Comparison of ENCODE assay signal across 30 cellular contexts in genomic region chr17:16358394-16358793, GRCh38.
"Had no signal": no experiment of that assay in that cellular context is flagged by ENCODE, and none has a peak within 500 bp of the region (broad histone marks: within the 10 kb centered on the region; RNA-seq: fewer than 3 reads in every experiment).

No MANE protein-coding gene starts in this region.

- H3K9me3 ChIP-seq: ovary, psoas muscle, right lobe of liver, sigmoid colon, stomach, thoracic aorta, thyroid gland, tibial nerve, upper lobe of left lung, vagina had no signal

- H3K27ac ChIP-seq: neural progenitor cell, ovary, parathyroid adenoma, psoas muscle, right lobe of liver, sigmoid colon, stomach, thoracic aorta, thyroid gland, tibial nerve, upper lobe of left lung, vagina had no signal

- H3K4me2 ChIP-seq: neural progenitor cell had no signal

- H3K9ac ChIP-seq: neural progenitor cell, parathyroid adenoma had no signal

- DNase-seq: naive thymus-derived CD8-positive, alpha-beta T cell; nephron progenitor cell; occipital lobe; ovary; posterior cingulate gyrus; right cardiac atrium; right lobe of liver; small intestine; stimulated activated CD4-positive, alpha-beta T cell treated with anti-CD3 and anti-CD28 coated beads, Interleukin-15, amount 100 ng/mL, for 24 hours; stimulated activated CD4-positive, alpha-beta T cell treated with anti-CD3 and anti-CD28 coated beads, Interleukin-2, amount 100 ng/mL, for 24 hours; stimulated activated CD4-positive, alpha-beta T cell treated with anti-CD3 and anti-CD28 coated beads, Interleukin-2, amount 100 ng/mL, for 48 hours; stimulated activated CD4-positive, alpha-beta T cell treated with anti-CD3 and anti-CD28 coated beads, Interleukin-4, amount 100 ng/mL, for 24 hours; stimulated activated naive B cell treated with anti-CD40 and anti-IgM and Interleukin-4, amounts not matched to agents 10 μg/mL and 1 μg/mL and 100 μg/mL, for 72 hours; stimulated activated naive CD4-positive, alpha-beta T cell treated with Interleukin-2 at 50 U/mL for 16 hours; stomach; thyroid gland; trophoblast cell; upper lobe of left lung had no signal

- H3K9me3 Mint-ChIP-seq: naive thymus-derived CD8-positive, alpha-beta T cell; natural killer cell treated with Interleukin-12 subunit alpha and Interleukin-12 subunit beta and Interleukin-15 and Interleukin-18, amount 100 ng/mL, for 72 hours; neural progenitor cell; stimulated activated effector memory CD8-positive, alpha-beta T cell treated with anti-CD3 and anti-CD28 coated beads, Interleukin-12 subunit alpha, Interleukin-12 subunit beta, amount 100 ng/mL, for 72 hours; stimulated activated naive B cell treated with anti-CD40 and anti-IgM and Interleukin-4, amounts not matched to agents 10 μg/mL and 1 μg/mL and 100 μg/mL, for 72 hours; stimulated activated naive CD8-positive, alpha-beta T cell treated with anti-CD3 and anti-CD28 coated beads, Interleukin-15, Interleukin-2, amounts not matched to agents 100 ng/mL and 50 ng/mL, for 24 hours had no signal

- H3K4me3 ChIP-seq: neural progenitor cell, ovary, psoas muscle, right lobe of liver, sigmoid colon, stomach, thoracic aorta, thyroid gland, tibial nerve, upper lobe of left lung, vagina had no signal

- H2AFZ ChIP-seq: neural progenitor cell, parathyroid adenoma had no signal

- H3K27ac Mint-ChIP-seq: naive thymus-derived CD8-positive, alpha-beta T cell; natural killer cell treated with Interleukin-12 subunit alpha and Interleukin-12 subunit beta and Interleukin-15 and Interleukin-18, amount 100 ng/mL, for 72 hours; nephron progenitor cell; neural progenitor cell; progenitor cell of endocrine pancreas; stimulated activated effector memory CD8-positive, alpha-beta T cell treated with anti-CD3 and anti-CD28 coated beads, Interleukin-12 subunit alpha, Interleukin-12 subunit beta, amount 100 ng/mL, for 72 hours; stimulated activated naive B cell treated with anti-CD40 and anti-IgM and Interleukin-4, amounts not matched to agents 10 μg/mL and 1 μg/mL and 100 μg/mL, for 72 hours; stimulated activated naive CD8-positive, alpha-beta T cell treated with anti-CD3 and anti-CD28 coated beads, Interleukin-15, Interleukin-2, amounts not matched to agents 100 ng/mL and 50 ng/mL, for 24 hours had no signal

- H3K27me3 ChIP-seq: ovary, right lobe of liver, sigmoid colon, stomach, thyroid gland, upper lobe of left lung, vagina had no signal

- H3K36me3 ChIP-seq: neural progenitor cell, ovary, right lobe of liver, sigmoid colon, stomach, thoracic aorta, thyroid gland, tibial nerve, upper lobe of left lung, vagina had no signal

- ATAC-seq: naive thymus-derived CD8-positive, alpha-beta T cell; natural killer cell treated with Interleukin-12 subunit alpha and Interleukin-12 subunit beta and Interleukin-15 and Interleukin-18, amount 100 ng/mL, for 72 hours; psoas muscle; right cardiac atrium; right lobe of liver; stimulated activated effector memory CD8-positive, alpha-beta T cell treated with anti-CD3 and anti-CD28 coated beads, Interleukin-12 subunit alpha, Interleukin-12 subunit beta, amount 100 ng/mL, for 72 hours; stimulated activated naive B cell treated with anti-CD40 and anti-IgM and Interleukin-4, amounts not matched to agents 10 μg/mL and 1 μg/mL and 100 μg/mL, for 72 hours had no signal

- H3K27me3 Mint-ChIP-seq: naive thymus-derived CD8-positive, alpha-beta T cell; progenitor cell of endocrine pancreas; stimulated activated naive B cell treated with anti-CD40 and anti-IgM and Interleukin-4, amounts not matched to agents 10 μg/mL and 1 μg/mL and 100 μg/mL, for 72 hours; stimulated activated naive CD8-positive, alpha-beta T cell treated with anti-CD3 and anti-CD28 coated beads, Interleukin-15, Interleukin-2, amounts not matched to agents 100 ng/mL and 50 ng/mL, for 24 hours had no signal

- H3K36me3 Mint-ChIP-seq: naive thymus-derived CD8-positive, alpha-beta T cell; natural killer cell treated with Interleukin-12 subunit alpha and Interleukin-12 subunit beta and Interleukin-15 and Interleukin-18, amount 100 ng/mL, for 72 hours; stimulated activated effector memory CD8-positive, alpha-beta T cell treated with anti-CD3 and anti-CD28 coated beads, Interleukin-12 subunit alpha, Interleukin-12 subunit beta, amount 100 ng/mL, for 72 hours; stimulated activated naive B cell treated with anti-CD40 and anti-IgM and Interleukin-4, amounts not matched to agents 10 μg/mL and 1 μg/mL and 100 μg/mL, for 72 hours had no signal

- H3K79me2 ChIP-seq: parathyroid adenoma had no signal

- H3K4me1 ChIP-seq: neural progenitor cell, parathyroid adenoma, psoas muscle, right lobe of liver, tibial nerve, vagina had no signal

- FAIRE-seq: small intestine, urothelium cell line had no signal

- H3K4me3 Mint-ChIP-seq: naive thymus-derived CD8-positive, alpha-beta T cell; natural killer cell treated with Interleukin-12 subunit alpha and Interleukin-12 subunit beta and Interleukin-15 and Interleukin-18, amount 100 ng/mL, for 72 hours; nephron progenitor cell; neural progenitor cell; stimulated activated effector memory CD8-positive, alpha-beta T cell treated with anti-CD3 and anti-CD28 coated beads, Interleukin-12 subunit alpha, Interleukin-12 subunit beta, amount 100 ng/mL, for 72 hours; stimulated activated naive B cell treated with anti-CD40 and anti-IgM and Interleukin-4, amounts not matched to agents 10 μg/mL and 1 μg/mL and 100 μg/mL, for 72 hours; stimulated activated naive CD8-positive, alpha-beta T cell treated with anti-CD3 and anti-CD28 coated beads, Interleukin-15, Interleukin-2, amounts not matched to agents 100 ng/mL and 50 ng/mL, for 24 hours had no signal

- H3K4me1 Mint-ChIP-seq: nephron progenitor cell; stimulated activated effector memory CD8-positive, alpha-beta T cell treated with anti-CD3 and anti-CD28 coated beads, Interleukin-12 subunit alpha, Interleukin-12 subunit beta, amount 100 ng/mL, for 72 hours had no signal
